Comparison of ENCODE assay signal across 25 cellular contexts in genomic region chr22:47674600-47674999, GRCh38.
DNase-seq lines count a peak whose midpoint lies in the region; ATAC-seq, FAIRE-seq and TF ChIP-seq lines count a peak whose summit lies in the region.
"Had no signal": no experiment of that assay in that cellular context is flagged by ENCODE, and none has a peak within 500 bp of the region (broad histone marks: within the 10 kb centered on the region; RNA-seq: fewer than 3 reads in every experiment).

No MANE protein-coding gene starts in this region.

- no peak overlapping the region for H2AK5ac ChIP-seq in H1 (ENCODE audit: low read depth, low read length)

- H2BK5ac ChIP-seq in H1 (ENCODE audit: low read depth, low read length), result peak overlapping the region; percentile 44; the same call in 1 of the 2 replicates

- H3F3A ChIP-seq in MM.1S (ENCODE audit: insufficient read depth, low read length), result no peaks in the 10 kb centered on the region

- H3K4me3 ChIP-seq in right atrium auricular region (no peak overlapping the region), heart right ventricle (no peak overlapping the region), MM.1S (ENCODE audit: low read length) (no peak overlapping the region), H1 (ENCODE audit: extremely low read depth in 1 of 4, insufficient read depth in 2 of 4, low read depth in 3 of 4, low read length in 4 of 4) (no peak overlapping the region)
- H3K4me3 ChIP-seq: A549, BLaER1, GM12878 had no signal

- H2BK15ac ChIP-seq in H1 (ENCODE audit: low read length), result 0 out of 2 replicates have a peak overlapping the region, but pooled peaks have one; percentile 81

- H3K9ac ChIP-seq in MM.1S (ENCODE audit: low read length), result no peak overlapping the region
- no peak overlapping the region for H3K9ac ChIP-seq in H1 (replicated peaks in 1 of 4; ENCODE audit: extremely low read depth in 1 of 4, low read depth in 3 of 4, low read length in 3 of 4)
- H3K9ac ChIP-seq: BLaER1 had no signal

- peak overlapping the region; percentile 32 for H3K4ac ChIP-seq in H1 (replicated peaks; ENCODE audit: insufficient read length, low read depth, low read length)

- peak overlapping the region; percentile 72; the same call in 1 of the 2 replicates for H2BK20ac ChIP-seq in H1 (ENCODE audit: low read length)

- no peak overlapping the region for H3K56ac ChIP-seq in H1 (replicated peaks; ENCODE audit: insufficient read length, low read depth, low read length)

- H2BK12ac ChIP-seq in H1 (ENCODE audit: low read depth, low read length), result no peak overlapping the region

- 0 out of 2 replicates have a peak overlapping the region, but pooled peaks have one; percentile 57 for H2AFZ ChIP-seq in MM.1S (ENCODE audit: low read length)
- no peak overlapping the region for H2AFZ ChIP-seq in H1 (ENCODE audit: low read length)

- no peak for ATAC-seq in heart right ventricle
- no peak for ATAC-seq in HG03175 (IDR thresholded peaks at IDR 0.05; ENCODE audit: unreplicated experiment)
- ATAC-seq: A549, GM12878 had no signal

- H3K79me2 ChIP-seq in MM.1S (ENCODE audit: low read length) (no peaks in the 10 kb centered on the region), H1 (ENCODE audit: control insufficient read depth in 1 of 2, insufficient read depth in 2 of 2, low read length in 2 of 2) (no peaks in the 10 kb centered on the region)

- no peaks in the 10 kb centered on the region for H3K9me2 ChIP-seq in MM.1S (replicated peaks; ENCODE audit: insufficient read depth, low read length)

- H3K9me3 ChIP-seq in right atrium auricular region, result no peaks in the 10 kb centered on the region
- H3K9me3 ChIP-seq in heart right ventricle, result no peaks in the 10 kb centered on the region
- H3K9me3 ChIP-seq in MM.1S (replicated peaks; ENCODE audit: insufficient read depth, low read length), result no peaks in the 10 kb centered on the region
- H3K9me3 ChIP-seq in H1 (ENCODE audit: insufficient read depth in 2 of 2, low read depth in 1 of 2, low read length in 1 of 2), result peaks cover 4% of the 10 kb centered on the region in 2 experiments; a peak in 2 of 4 replicates
- H3K9me3 ChIP-seq: A549 had no signal

- no peak for FAIRE-seq in H1 (lab: Jason Lieb, UNC)
- FAIRE-seq: A549, GM12878, GM12892, GM18507 had no signal

- 82 to 87% methylated on average over 11 of the region's 11 CpGs for WGBS in heart right ventricle, 2 donors
- 92% methylated on average over 11 of the region's 11 CpGs; no CpG with 5 or more reads in 1 of the 2 experiments for WGBS in H1 (ENCODE audit: extremely low coverage in 1 of 2, insufficient coverage in 1 of 2, insufficient read length in 1 of 2, insufficient replicate concordance in 2 of 2, low coverage in 1 of 2, low lambda C conversion rate in 2 of 2, missing lambda C conversion rate in 1 of 2), 2 experiments

- no peak for TF ChIP-seq POLR2A in H1 (IDR thresholded peaks at IDR 0.05; ENCODE audit: control extremely low read depth in 1 of 2, low read depth in 2 of 2, low read length in 2 of 2)

- DNase-seq in right atrium auricular region (ENCODE audit: low spot score), result peak; percentile 48
- no peak for DNase-seq in heart right ventricle
- no peak for DNase-seq in MM.1S
- no peak for DNase-seq in H1 (ENCODE audit: low read depth in 1 of 2, low spot score in 2 of 2)
- no peak for DNase-seq in NCI-H526 (lab: John Stamatoyannopoulos, UW)
- DNase-seq: BE2C; C1 segment of cervical spinal cord; CD4-positive, alpha-beta memory T cell; CD4-positive, CD25-positive, alpha-beta regulatory T cell; CD8-positive, alpha-beta memory T cell; COR-L47; DMS 273 treated with DMSO at 0.1 percent for 48 hours; DMS153; DMS53; DMS79; DND-41; EL; GDM1 had no signal

- TF ChIP-seq CTCF in right atrium auricular region (IDR thresholded peaks at IDR 0.05) (no peak), heart right ventricle (IDR thresholded peaks at IDR 0.05) (no peak), MM.1S (IDR thresholded peaks at IDR 0.05; ENCODE audit: low read length) (no peak), H1 (IDR thresholded peaks at IDR 0.05; ENCODE audit: control extremely low read depth in 1 of 3, insufficient read depth in 1 of 3, low read depth in 1 of 3, low read length in 3 of 3) (no peak)

- no peak for TF ChIP-seq RAD21 in H1 (IDR thresholded peaks at IDR 0.05 in 1 of 2, conservative IDR thresholded peaks at IDR 0.05 in 1 of 2; ENCODE audit: low read depth in 2 of 2, low read length in 2 of 2)

- POLR2A ChIA-PET in H1 (lab: Charles Lee; ENCODE audit: partially characterized antibody), result no interaction called here

- H2BK120ac ChIP-seq in H1 (replicated peaks; ENCODE audit: low read depth, low read length), result no peak overlapping the region

- no peaks in the 10 kb centered on the region for H3K27me3 ChIP-seq in right atrium auricular region
- peaks cover 0 to 6% (median 3%) of the 10 kb centered on the region in 7 donors for H3K27me3 ChIP-seq in heart right ventricle
- H3K27me3 ChIP-seq in MM.1S (replicated peaks; ENCODE audit: insufficient read depth, low read length), result no peaks in the 10 kb centered on the region
- peaks cover 0 to 4% (median 1%) of the 10 kb centered on the region in 4 experiments; a peak in 2 of 7 replicates for H3K27me3 ChIP-seq in H1 (replicated peaks in 1 of 4; ENCODE audit: control insufficient read depth in 3 of 4, extremely low read depth in 1 of 4, insufficient read depth in 3 of 4, low read length in 3 of 4)
- H3K27me3 ChIP-seq: BE2C, BLaER1 had no signal

- H3K23ac ChIP-seq in H1 (ENCODE audit: insufficient read length), result no peak overlapping the region

- H3K79me1 ChIP-seq in H1 (ENCODE audit: low read depth, low read length), result no peaks in the 10 kb centered on the region

- H4K8ac ChIP-seq in H1 (ENCODE audit: extremely low read depth, insufficient read depth, low read length), result no peak overlapping the region; the same call in 1 of the 2 replicates

- H3K23me2 ChIP-seq in H1 (ENCODE audit: low read depth, low read length), result peaks cover 5% of the 10 kb centered on the region; the same call in 1 of the 2 replicates

- no peaks in the 10 kb centered on the region for H4K20me1 ChIP-seq in MM.1S (ENCODE audit: insufficient read depth, low read length)
- H4K20me1 ChIP-seq in H1 (replicated peaks in 1 of 2; ENCODE audit: control insufficient read depth in 1 of 2, insufficient read depth in 2 of 2, low read length in 2 of 2), result no peaks in the 10 kb centered on the region
- H4K20me1 ChIP-seq: BLaER1 had no signal

- H4K91ac ChIP-seq in H1 (replicated peaks; ENCODE audit: insufficient read length, low read length), result no peak overlapping the region

- TF ChIP-seq EP300 in H1 (IDR thresholded peaks at IDR 0.05; ENCODE audit: borderline replicate concordance in 1 of 2, low read depth in 2 of 2, low read length in 2 of 2), result no peak

- H3K27ac ChIP-seq in right atrium auricular region (no peak overlapping the region), heart right ventricle (no peak overlapping the region), MM.1S (ENCODE audit: low read length) (no peak overlapping the region), H1 (ENCODE audit: low read depth, low read length) (no peak overlapping the region)
- H3K27ac ChIP-seq: 22Rv1, A549, BLaER1 had no signal

- H3K4me2 ChIP-seq in MM.1S (ENCODE audit: low read depth, low read length) (no peak overlapping the region), H1 (ENCODE audit: insufficient read depth in 1 of 2, low read depth in 2 of 2, low read length in 2 of 2) (no peak overlapping the region)
- H3K4me2 ChIP-seq: A549, BLaER1 had no signal

- 0 out of 2 replicates have a peak overlapping the region, but pooled peaks have one; percentile 24 for H3K18ac ChIP-seq in H1 (ENCODE audit: extremely low read depth, low read length)

- CTCF ChIA-PET in H1 (lab: Charles Lee; ENCODE audit: partially characterized antibody), result no interaction called here

- H3K14ac ChIP-seq in H1 (ENCODE audit: insufficient read length), result no peak overlapping the region

- H3K4me1 ChIP-seq in right atrium auricular region, result no peaks in the 10 kb centered on the region
- no peaks in the 10 kb centered on the region for H3K4me1 ChIP-seq in heart right ventricle
- no peaks in the 10 kb centered on the region for H3K4me1 ChIP-seq in MM.1S (ENCODE audit: low read length)
- H3K4me1 ChIP-seq in H1 (replicated peaks in 1 of 4; ENCODE audit: control insufficient read depth in 3 of 4, insufficient read depth in 4 of 4, low read length in 3 of 4), result peaks cover 9 to 18% (median 11%) of the 10 kb centered on the region in 4 experiments
- H3K4me1 ChIP-seq: A549, BE2C, BLaER1 had no signal

- H4K5ac ChIP-seq in H1 (ENCODE audit: insufficient read length, low read depth, low read length), result no peak overlapping the region

- no peaks in the 10 kb centered on the region for H3K36me3 ChIP-seq in right atrium auricular region
- H3K36me3 ChIP-seq in heart right ventricle, result no peaks in the 10 kb centered on the region
- no peaks in the 10 kb centered on the region for H3K36me3 ChIP-seq in MM.1S (replicated peaks; ENCODE audit: insufficient read depth, low read length)
- no peaks in the 10 kb centered on the region for H3K36me3 ChIP-seq in H1 (ENCODE audit: control insufficient read depth in 2 of 4, insufficient read depth in 4 of 4, low read length in 3 of 4)
- H3K36me3 ChIP-seq: BE2C, BLaER1 had no signal

- intact Hi-C loops in heart right ventricle (cut with DNase I), result no loop called here

TF ChIP-seq in H1, 55 proteins besides CTCF, POLR2A, EP300 and RAD21:
- no peak for TF ChIP-seq HDAC6 (IDR thresholded peaks at IDR 0.05; ENCODE audit: low read depth, low read length)
- TF ChIP-seq RBBP5 (IDR thresholded peaks at IDR 0.05; ENCODE audit: borderline replicate concordance, low read depth, low read length), result no peak
- no peak for TF ChIP-seq TBP (IDR thresholded peaks at IDR 0.05; ENCODE audit: low read depth, low read length)
- TF ChIP-seq CTBP2 (IDR thresholded peaks at IDR 0.05; ENCODE audit: borderline replicate concordance, insufficient read depth, insufficient read length, low read length), result no peak
- no peak for TF ChIP-seq HDAC2 (IDR thresholded peaks at IDR 0.05; ENCODE audit: borderline replicate concordance in 1 of 2, low read depth in 2 of 2, low read length in 2 of 2)
- no peak for TF ChIP-seq KDM4A (IDR thresholded peaks at IDR 0.05; ENCODE audit: low read depth, low read length, severe bottlenecking)
- TF ChIP-seq EGR1 (IDR thresholded peaks at IDR 0.05; ENCODE audit: borderline replicate concordance, low read depth, low read length), result no peak
- TF ChIP-seq KDM5A (IDR thresholded peaks at IDR 0.05; ENCODE audit: low read length), result no peak
- no peak for TF ChIP-seq MAX (IDR thresholded peaks at IDR 0.05)
- no peak for TF ChIP-seq SRF (IDR thresholded peaks at IDR 0.05; ENCODE audit: low read depth, low read length)
- TF ChIP-seq BACH1 (IDR thresholded peaks at IDR 0.05; ENCODE audit: low read length), result no peak
- no peak for TF ChIP-seq FOSL1 (IDR thresholded peaks at IDR 0.05; ENCODE audit: insufficient read depth, low read depth, low read length)
